ENCODE assay signal across 17 cellular contexts in genomic region chr10:133168617-133169031, GRCh38. TPM values are rescaled to one million over a fixed set of nuclear protein-coding genes. Genes with fewer than 3 reads are reported as not detected.
DNase-seq lines count a peak whose midpoint lies in the region; ATAC-seq and TF ChIP-seq lines count a peak whose summit lies in the region.
"Had no signal": no experiment of that assay in that cellular context is flagged by ENCODE, and none has a peak within 500 bp of the region (broad histone marks: within the 10 kb centered on the region; RNA-seq: fewer than 3 reads in every experiment).

No MANE protein-coding gene starts in this region.

- no peak for ATAC-seq in Right ventricle myocardium inferior
- no peak for ATAC-seq in left cardiac atrium
- ATAC-seq: CD8-positive, alpha-beta T cell; HepG2 had no signal

- in situ Hi-C loops in HAP-1 (cut with MboI; ENCODE audit: low sequenced_read_pairs): no loop called here

- no peak overlapping the region for H3K27ac ChIP-seq in coronary artery
- H3K27ac ChIP-seq: C4-2B had no signal

- H3K9me3 ChIP-seq in HAP-1: no peaks in the 10 kb centered on the region

- no peak overlapping the region for H3K4me3 Mint-ChIP-seq in CD14-positive monocyte
- H3K4me3 Mint-ChIP-seq: CD8-positive, alpha-beta T cell; HFFc6 had no signal

- peak; percentile 56 for DNase-seq in Right ventricle myocardium inferior (ENCODE audit: missing footprints)
- no peak for DNase-seq in left cardiac atrium
- peak; percentile 23 for DNase-seq in CD14-positive monocyte (ENCODE audit: low spot score)
- peak; percentile 28 for DNase-seq in coronary artery (ENCODE audit: low spot score)
- peak; percentile 71 for DNase-seq in posterior vena cava (ENCODE audit: low spot score)
- DNase-seq in globus pallidus (ENCODE audit: low spot score): no peak
- DNase-seq in glomerular visceral epithelial cell (ENCODE audit: extremely low spot score): no peak
- DNase-seq in HAP-1 (ENCODE audit: low spot score in 2 of 2): no peak
- DNase-seq: ACHN; CD8-positive, alpha-beta T cell; COR-L47; DMS153; DMS79 treated with DMSO at 0.1 percent for 48 hours; EL; HFFc6 had no signal

- peaks cover 6 to 24% (median 14%) of the 10 kb centered on the region in 3 donors for H3K27me3 Mint-ChIP-seq in CD14-positive monocyte (ENCODE audit: low read depth in 3 of 3)

- H3K4me1 ChIP-seq in HAP-1: no peaks in the 10 kb centered on the region

- intact Hi-C loops in Right ventricle myocardium inferior (cut with DNase I) (no loop called here), left cardiac atrium (cut with DNase I) (no loop called here), CD14-positive monocyte (cut with micrococcal nuclease) (no loop called here), posterior vena cava (cut with DNase I) (no loop called here)

- no peaks in the 10 kb centered on the region for H3K36me3 ChIP-seq in HAP-1 (replicated peaks)

- peaks cover 4 to 18% (median 8%) of the 10 kb centered on the region in 7 donors for H3K9me3 Mint-ChIP-seq in CD14-positive monocyte
- H3K9me3 Mint-ChIP-seq: CD8-positive, alpha-beta T cell had no signal

- no peaks in the 10 kb centered on the region for H3K27me3 ChIP-seq in HAP-1 (ENCODE audit: low read depth)

- peaks cover 4% of the 10 kb centered on the region for H3K4me1 Mint-ChIP-seq in CD14-positive monocyte

- no peak overlapping the region for H3K4me3 ChIP-seq in coronary artery
- H3K4me3 ChIP-seq in HAP-1: no peak overlapping the region

- no peak overlapping the region for H3K27ac Mint-ChIP-seq in CD14-positive monocyte
- H3K27ac Mint-ChIP-seq: CD8-positive, alpha-beta T cell; HFFc6 had no signal

- TF ChIP-seq CTCF in CD14-positive monocyte (IDR thresholded peaks at IDR 0.05): no peak
- TF ChIP-seq CTCF in coronary artery (IDR thresholded peaks at IDR 0.05): no peak

- peaks cover 0 to 4% of the 10 kb centered on the region in 2 donors for H3K36me3 Mint-ChIP-seq in CD14-positive monocyte
- H3K36me3 Mint-ChIP-seq: CD8-positive, alpha-beta T cell had no signal

RNA-seq across cellular contexts. Expression of gene KNDC1, which starts 8.6 kb away (rescaled TPM):
- not detected for total RNA-seq in Right ventricle myocardium inferior
- total RNA-seq in left cardiac atrium: under 1 TPM; 0.34 to 0.50 TPM
- under 1 TPM in 1 of 2 donors, not detected in 1; 0.22 TPM for polyA plus RNA-seq in CD14-positive monocyte
- total RNA-seq in posterior vena cava: under 1 TPM; 0.33 to 0.37 TPM
- total RNA-seq: CD8-positive, alpha-beta T cell; HepG2 had no signal

Comparison
In these comparisons a context has a peak if more than half of its experiments do, and no peak if none do; other contexts are left out.
1. DNase-seq: peak in Right ventricle myocardium inferior (single experiment), CD14-positive monocyte (single experiment), coronary artery (single experiment) and posterior vena cava (single experiment); none in left cardiac atrium (single experiment), globus pallidus (single experiment), glomerular visceral epithelial cell (single experiment) and HAP-1 (0 of 2).